In the genomic region with DNA sequence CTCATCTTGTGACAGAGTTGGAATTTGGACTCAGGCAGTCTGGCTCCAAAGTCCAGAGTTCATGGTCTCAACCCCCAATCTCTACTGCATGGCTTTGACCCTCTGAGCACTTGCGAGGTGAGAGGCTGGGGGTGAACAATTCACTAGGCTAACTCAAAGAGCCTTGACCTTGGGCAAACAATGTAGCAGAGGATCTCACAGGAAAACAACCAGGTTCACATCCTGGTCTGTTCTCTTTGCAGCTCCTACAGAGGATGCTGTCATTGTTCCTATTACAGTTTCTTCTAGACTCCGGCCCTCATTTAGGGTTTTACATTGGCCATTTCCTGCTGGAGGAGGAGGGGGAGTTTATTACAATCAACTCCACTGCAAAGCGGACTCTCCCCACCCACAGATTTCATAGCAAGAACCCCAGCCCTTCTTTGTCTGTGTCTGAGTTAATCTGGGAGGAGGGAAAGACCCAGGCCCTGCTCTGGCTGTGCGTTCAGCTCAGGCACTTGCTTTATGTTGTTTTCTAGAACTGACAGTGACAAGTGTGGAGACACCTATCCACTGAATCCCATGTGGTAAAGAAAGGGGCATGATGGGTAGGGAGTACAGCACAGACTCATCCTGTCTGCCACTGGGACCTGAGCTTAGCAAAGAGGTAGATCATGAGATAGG, we compare ENCODE assay signal across 12 cellular contexts.
DNase-seq lines count a peak whose midpoint lies in the region; ATAC-seq, FAIRE-seq and TF ChIP-seq lines count a peak whose summit lies in the region.
"Had no signal": no experiment of that assay in that cellular context is flagged by ENCODE, and none has a peak within 500 bp of the region (broad histone marks: within the 10 kb centered on the region; RNA-seq: fewer than 3 reads in every experiment).

No MANE protein-coding gene starts in this region.

- H3K9me3 Mint-ChIP-seq in CD4-positive, alpha-beta T cell: no peaks in the 10 kb centered on the region
- no peaks in the 10 kb centered on the region for H3K9me3 Mint-ChIP-seq in activated naive CD4-positive, alpha-beta T cell treated with anti-CD3 and anti-CD28 coated beads, Interleukin-2, amount 10 ng/mL, durations not matched to agents 7 days and 5 days

- WGBS in small intestine, 3 donors: 60 to 75% (median 62%) methylated on average over 4 of the region's 4 CpGs
- WGBS in transverse colon (ENCODE audit: low coverage in 1 of 2), 2 donors: 78 to 83% methylated on average over 1 to 4 of the region's 4 CpGs

- H2AFZ ChIP-seq in Loucy (ENCODE audit: low read length): peak overlapping the region; percentile 69

- intact Hi-C loops in CD4-positive, alpha-beta T cell (cut with DNase I, micrococcal nuclease): loop anchor here (5.0 to 10.0 kb wide), 2 partner anchors 66 to 372 kb away; no protein-coding TSS in a partner anchor
- intact Hi-C loops in transverse colon (cut with DNase I; ENCODE audit: low total_unique reads): no loop called here
- intact Hi-C loops in left colon (cut with DNase I, micrococcal nuclease): no loop called here

- no peaks in the 10 kb centered on the region for H3K27me3 ChIP-seq in CD4-positive, alpha-beta T cell (ENCODE audit: control insufficient read depth, insufficient read depth, low read length)
- H3K27me3 ChIP-seq in Loucy (ENCODE audit: insufficient read depth, low read length, poor library complexity, severe bottlenecking) (no peaks in the 10 kb centered on the region), small intestine (ENCODE audit: control insufficient read depth in 2 of 2, insufficient read depth in 2 of 2, low read length in 2 of 2) (no peaks in the 10 kb centered on the region), transverse colon (no peaks in the 10 kb centered on the region)

- peaks cover 57% of the 10 kb centered on the region for H3K4me1 ChIP-seq in Loucy (ENCODE audit: insufficient read depth, low read length, poor library complexity, severe bottlenecking)
- H3K4me1 ChIP-seq in small intestine (ENCODE audit: control insufficient read depth in 2 of 2, insufficient read depth in 1 of 2, low read depth in 1 of 2, low read length in 1 of 2): peaks cover 0 to 2% of the 10 kb centered on the region in 2 donors
- H3K4me1 ChIP-seq in transverse colon: peaks cover 0 to 14% (median 4%) of the 10 kb centered on the region in 4 donors

- H3K4me3 ChIP-seq in Loucy (ENCODE audit: low read length, poor library complexity, severe bottlenecking) (no peak overlapping the region), small intestine (ENCODE audit: low read depth in 1 of 2, low read length in 2 of 2) (no peak overlapping the region), transverse colon (no peak overlapping the region)

- H3K36me3 ChIP-seq in Loucy (ENCODE audit: insufficient read depth, low read length) (no peaks in the 10 kb centered on the region), small intestine (ENCODE audit: control insufficient read depth in 2 of 2, insufficient read depth in 2 of 2, low read length in 2 of 2) (no peaks in the 10 kb centered on the region), transverse colon (no peaks in the 10 kb centered on the region)

- H3K27me3 Mint-ChIP-seq in CD4-positive, alpha-beta T cell: no peaks in the 10 kb centered on the region
- H3K27me3 Mint-ChIP-seq in activated naive CD4-positive, alpha-beta T cell treated with anti-CD3 and anti-CD28 coated beads, Interleukin-2, amount 10 ng/mL, durations not matched to agents 7 days and 5 days: no peaks in the 10 kb centered on the region

- H3K36me3 Mint-ChIP-seq in CD4-positive, alpha-beta T cell (ENCODE audit: low read depth): no peaks in the 10 kb centered on the region
- H3K36me3 Mint-ChIP-seq in activated naive CD4-positive, alpha-beta T cell treated with anti-CD3 and anti-CD28 coated beads, Interleukin-2, amount 10 ng/mL, durations not matched to agents 7 days and 5 days: no peaks in the 10 kb centered on the region

- in situ Hi-C loops in transverse colon (cut with MboI; ENCODE audit: low pct_ligation_motif_present in 1 of 4, low pct_unique_long_range_greater_than_20kb in 1 of 4, low sequenced_read_pairs in 3 of 4): no loop called here

- peak overlapping the region; percentile 98 for H3K27ac Mint-ChIP-seq in CD4-positive, alpha-beta T cell
- H3K27ac Mint-ChIP-seq in activated naive CD4-positive, alpha-beta T cell treated with anti-CD3 and anti-CD28 coated beads, Interleukin-2, amount 10 ng/mL, durations not matched to agents 7 days and 5 days: peak overlapping the region; percentile 85

- H3K9me3 ChIP-seq in CD4-positive, alpha-beta T cell (ENCODE audit: control insufficient read depth, low read length): no peaks in the 10 kb centered on the region
- no peaks in the 10 kb centered on the region for H3K9me3 ChIP-seq in Loucy (ENCODE audit: insufficient read depth, low read depth, low read length)
- no peaks in the 10 kb centered on the region for H3K9me3 ChIP-seq in small intestine (ENCODE audit: control insufficient read depth, low read depth)
- no peaks in the 10 kb centered on the region for H3K9me3 ChIP-seq in transverse colon

- TF ChIP-seq POLR2A in transverse colon (IDR thresholded peaks at IDR 0.05): no peak

- H4K20me1 ChIP-seq in Loucy (ENCODE audit: insufficient read depth, low read length, poor library complexity, severe bottlenecking): no peaks in the 10 kb centered on the region

- peak overlapping the region; percentile 42 for H3K27ac ChIP-seq in CD4-positive, alpha-beta T cell (ENCODE audit: low read depth, low read length)
- H3K27ac ChIP-seq in small intestine (ENCODE audit: low read depth in 1 of 2, low read length in 1 of 2) (peak overlapping the region in 1 of 2 donors; percentile 32), transverse colon (no peak overlapping the region)
- H3K27ac ChIP-seq: HL-60 had no signal

- CTCF ChIA-PET in CD4-positive, alpha-beta T cell (lab: Charles Lee): no interaction called here
- CTCF ChIA-PET in activated naive CD4-positive, alpha-beta T cell treated with anti-CD3 and anti-CD28 coated beads, Interleukin-2, amount 10 ng/mL, durations not matched to agents 7 days and 5 days (lab: Charles Lee): interaction anchor here (1.0 to 5.8 kb wide), 9 partner anchors 9 to 378 kb away, joined by 3 to 30 read pairs (median 4); no protein-coding TSS in a partner anchor

- peak overlapping the region; percentile 26 for H3K4me3 Mint-ChIP-seq in CD4-positive, alpha-beta T cell
- H3K4me3 Mint-ChIP-seq in activated naive CD4-positive, alpha-beta T cell treated with anti-CD3 and anti-CD28 coated beads, Interleukin-2, amount 10 ng/mL, durations not matched to agents 7 days and 5 days: no peak overlapping the region

- ATAC-seq in CD4-positive, alpha-beta T cell (ENCODE audit: poor library complexity): peak; percentile 7
- ATAC-seq in HG02938 (IDR thresholded peaks at IDR 0.05; ENCODE audit: unreplicated experiment): no peak
- no peak for ATAC-seq in GM18498 (IDR thresholded peaks at IDR 0.05; ENCODE audit: unreplicated experiment)
- ATAC-seq in left colon: no peak

- no peak for TF ChIP-seq CTCF in CD4-positive, alpha-beta T cell (IDR thresholded peaks at IDR 0.05)
- TF ChIP-seq CTCF in Loucy (conservative IDR thresholded peaks at IDR 0.05; ENCODE audit: low read length) (no peak), transverse colon (IDR thresholded peaks at IDR 0.05) (no peak)

- no peaks in the 10 kb centered on the region for H3K9me2 ChIP-seq in Loucy (replicated peaks; ENCODE audit: low read depth, low read length)

- no peak overlapping the region for H3K9ac ChIP-seq in Loucy (ENCODE audit: low read depth, low read length, poor library complexity, severe bottlenecking)

- no peak for TF ChIP-seq EP300 in transverse colon (IDR thresholded peaks at IDR 0.05; ENCODE audit: low read depth)

- POLR2A ChIA-PET in CD4-positive, alpha-beta T cell (lab: Charles Lee): interaction anchor here (0.7 to 6.3 kb wide), 7 partner anchors 10 to 124 kb away, joined by 3 to 93 read pairs (median 7); a partner anchor contains a TSS

- FAIRE-seq in small intestine (lab: Jason Lieb, UNC): no peak

- peaks cover 11% of the 10 kb centered on the region for H3F3A ChIP-seq in Loucy (ENCODE audit: low read depth)

- peaks cover 76% of the 10 kb centered on the region for H3K4me1 Mint-ChIP-seq in CD4-positive, alpha-beta T cell (ENCODE audit: low read depth)
- peaks cover 67% of the 10 kb centered on the region for H3K4me1 Mint-ChIP-seq in activated naive CD4-positive, alpha-beta T cell treated with anti-CD3 and anti-CD28 coated beads, Interleukin-2, amount 10 ng/mL, durations not matched to agents 7 days and 5 days

- no peaks in the 10 kb centered on the region for H3K79me2 ChIP-seq in Loucy (ENCODE audit: insufficient read depth, low read length)

- DNase-seq in CD4-positive, alpha-beta T cell: no peak
- DNase-seq in activated naive CD4-positive, alpha-beta T cell treated with anti-CD3 and anti-CD28 coated beads, Interleukin-2, amount 10 ng/mL, durations not matched to agents 7 days and 5 days: peak; percentile 25
- DNase-seq in small intestine (peak; percentile 31), transverse colon (no peak), left colon (no peak)
- DNase-seq: NCI-H2227 treated with DMSO at 0.1 percent for 48 hours, OCI-M1, SW 1271 had no signal

- H3K4me2 ChIP-seq in Loucy (ENCODE audit: low read depth, low read length, poor library complexity, severe bottlenecking): no peak overlapping the region

Comparison
In these comparisons a context has a peak if more than half of its experiments do, and no peak if none do; other contexts are left out.
1. DNase-seq: peak in activated naive CD4-positive, alpha-beta T cell treated with anti-CD3 and anti-CD28 coated beads, Interleukin-2, amount 10 ng/mL, durations not matched to agents 7 days and 5 days (single experiment) and small intestine (single experiment); none in CD4-positive, alpha-beta T cell (0 of 10), transverse colon (single experiment) and left colon (0 of 2).
2. intact Hi-C loops: an anchor here in CD4-positive, alpha-beta T cell (5.0 to 10.0 kb wide); none called in transverse colon and left colon.